ENCODE assay signal across 8 cellular contexts in the genomic region with DNA sequence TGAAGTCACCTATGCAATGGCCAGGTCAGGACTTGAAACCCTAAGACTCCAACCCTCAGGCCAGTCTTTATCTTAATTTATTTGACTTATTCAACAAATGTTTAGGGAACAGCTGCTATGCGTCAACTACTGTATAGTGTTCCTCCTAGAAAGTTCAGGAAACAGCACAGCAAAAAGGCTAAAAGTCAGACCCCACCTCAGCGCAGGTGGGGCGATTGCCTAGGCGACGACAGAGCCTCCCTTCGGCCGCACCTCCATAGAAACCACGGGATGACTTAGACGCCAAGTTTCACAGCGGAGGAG. TPM values are rescaled to one million over a fixed set of nuclear protein-coding genes. Genes with fewer than 3 reads are reported as not detected.
DNase-seq lines count a peak whose midpoint lies in the region; ATAC-seq, FAIRE-seq and TF ChIP-seq lines count a peak whose summit lies in the region.

No MANE protein-coding gene starts in this region.

- intact Hi-C loops in pancreas (cut with DNase I) = no loop called here

- H3K27me3 ChIP-seq in endodermal cell (ENCODE audit: control insufficient read depth, insufficient read depth, low read length, poor library complexity, severe bottlenecking) (no peaks in the 10 kb centered on the region), pancreas (no peaks in the 10 kb centered on the region)

- H3K27ac ChIP-seq in endodermal cell (ENCODE audit: low read depth, low read length) (no peak overlapping the region), pancreas (peak overlapping the region in 3 of 4 donors; percentile 75 to 83 (median 83))

- H3K9ac ChIP-seq in endodermal cell (ENCODE audit: extremely low read depth, low read length, poor library complexity, severe bottlenecking) = peak overlapping the region; percentile 78

- H3K9me3 Mint-ChIP-seq in endodermal cell = peaks cover 10% of the 10 kb centered on the region

- FAIRE-seq in pancreas (lab: Jason Lieb, UNC) = no peak

- TF ChIP-seq CTCF in GM12875 (IDR thresholded peaks at IDR 0.05; ENCODE audit: borderline replicate concordance, insufficient read depth, low read depth, low read length) = no peak
- TF ChIP-seq CTCF in NB4 (IDR thresholded peaks at IDR 0.05; ENCODE audit: low read depth, low read length) = no peak
- no peak for TF ChIP-seq CTCF in endodermal cell (conservative IDR thresholded peaks at IDR 0.05)
- no peak for TF ChIP-seq CTCF in pancreas (IDR thresholded peaks at IDR 0.05)

- H3K4me3 ChIP-seq in GM12875 (ENCODE audit: low read depth, low read length) = peak overlapping the region; percentile 96
- peak overlapping the region; percentile 91 for H3K4me3 ChIP-seq in NB4 (ENCODE audit: low read depth, low read length)
- peak overlapping the region; percentile 81 for H3K4me3 ChIP-seq in endodermal cell (ENCODE audit: low read length)
- H3K4me3 ChIP-seq in pancreas = peak overlapping the region; percentile 82 to 98 (median 93)

- peaks cover 11% of the 10 kb centered on the region for H3K36me3 ChIP-seq in endodermal cell (ENCODE audit: control insufficient read depth, insufficient read depth, low read length)
- no peaks in the 10 kb centered on the region for H3K36me3 ChIP-seq in pancreas

- H3K9me3 ChIP-seq in endodermal cell (ENCODE audit: control insufficient read depth, low read length) = no peaks in the 10 kb centered on the region
- no peaks in the 10 kb centered on the region for H3K9me3 ChIP-seq in pancreas

- peaks cover 3% of the 10 kb centered on the region for H3K27me3 Mint-ChIP-seq in endodermal cell (ENCODE audit: insufficient read depth)

- H3K36me3 Mint-ChIP-seq in endodermal cell (ENCODE audit: low read depth) = peaks cover 25% of the 10 kb centered on the region

- H3K4me1 ChIP-seq in endodermal cell (ENCODE audit: control insufficient read depth, insufficient read depth, low read length) (peaks cover 4% of the 10 kb centered on the region), pancreas (peaks cover 0 to 18% (median 7%) of the 10 kb centered on the region in 3 donors)

- peak overlapping the region; percentile 80 for H3K4me3 Mint-ChIP-seq in endodermal cell

- WGBS in endodermal cell (ENCODE audit: insufficient coverage in 1 of 2, insufficient read length in 1 of 2), 2 experiments = 3 to 14% methylated on average over 2 to 10 of the region's 10 CpGs
- 0% methylated on average over 10 of the region's 10 CpGs for WGBS in pancreas, 2 donors

- peak in 2 of 4 donors; percentile 13 to 19 for ATAC-seq in pancreas

- peak overlapping the region; percentile 92 for H3K27ac Mint-ChIP-seq in endodermal cell

- H3K4me1 Mint-ChIP-seq in endodermal cell = peaks cover 5% of the 10 kb centered on the region

- no peak for TF ChIP-seq POLR2A in NB4 (IDR thresholded peaks at IDR 0.05; ENCODE audit: extremely low read depth, insufficient read length)

- no peak for DNase-seq in NB4 (ENCODE audit: low read depth)
- no peak for DNase-seq in endodermal cell
- no peak for DNase-seq in pancreas
- no peak for DNase-seq in effector CD4-positive, alpha-beta T cell
- DNase-seq in SIG-M5 treated with dmso at 0.1 percent for 504 hours (lab: John Stamatoyannopoulos, UW; ENCODE audit: unreplicated experiment) = no peak
- DNase-seq in NK-92 (lab: John Stamatoyannopoulos, UW; ENCODE audit: unreplicated experiment) = no peak
- DNase-seq in Ammon's horn (ENCODE audit: low spot score) = no peak

RNA-seq across cellular contexts. Expression of a gene that starts 0.5 kb away (rescaled TPM):
- 10 to 100 TPM; 43.5 to 48.9 TPM for total RNA-seq in endodermal cell
- 41.0 TPM for polyA plus RNA-seq in endodermal cell (2013, experiment 1 of 2)
- 37.5 TPM for polyA plus RNA-seq in endodermal cell (2013, experiment 2 of 2)
- 10 to 100 TPM; 14.4 to 32.4 (median 18.2) TPM for total RNA-seq in pancreas
- 10 to 100 TPM; 16.8 to 17.4 TPM for polyA plus RNA-seq in pancreas

RNA-seq across cellular contexts. Expression of a gene that starts 1.1 kb away (rescaled TPM):
- total RNA-seq in endodermal cell (10 to 100 TPM in 1 of 2 donors, 1 to 10 TPM in 1; 9.5 to 12.0 TPM), pancreas (1 to 10 TPM; 3.7 to 6.3 (median 4.2) TPM)
- 11.0 TPM for polyA plus RNA-seq in endodermal cell (2013, experiment 1 of 2)
- 10.1 TPM for polyA plus RNA-seq in endodermal cell (2013, experiment 2 of 2)
- polyA plus RNA-seq in pancreas = 1 to 10 TPM; 1.9 to 2.8 TPM
